In the genomic region with DNA sequence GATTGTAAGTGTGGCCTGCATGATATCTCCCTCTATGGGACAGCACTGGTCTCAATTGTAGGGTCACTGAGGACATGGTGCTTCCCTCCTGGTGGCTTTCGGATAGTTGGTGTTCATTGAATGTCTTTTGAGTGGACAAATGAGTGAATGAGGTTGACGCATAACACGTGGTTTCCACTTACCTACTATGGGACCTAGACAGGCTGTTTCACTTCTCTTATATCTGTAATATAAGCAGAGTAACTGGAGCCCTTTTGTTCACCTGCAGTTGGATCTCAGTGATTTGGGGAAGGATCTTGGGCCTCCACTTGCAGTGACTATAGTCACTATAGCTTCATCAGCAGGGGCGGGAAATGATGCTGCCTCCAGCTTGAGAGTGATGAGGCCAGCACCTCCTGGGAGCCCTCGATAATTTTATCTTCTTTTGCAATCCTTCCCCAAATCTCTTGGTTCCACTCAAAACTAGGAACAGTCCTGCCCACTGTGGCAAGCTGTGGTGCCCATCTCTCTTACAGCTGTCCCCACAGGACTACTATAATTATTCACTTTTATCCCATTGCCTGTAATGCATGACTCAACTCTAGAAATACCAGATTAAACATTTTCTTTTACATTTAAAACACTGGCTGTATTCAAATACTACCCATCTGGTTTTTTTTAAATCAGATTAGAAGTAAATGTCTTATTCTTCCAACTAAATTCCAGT, we compare ENCODE assay signal across 10 cellular contexts.
DNase-seq lines count a peak whose midpoint lies in the region; ATAC-seq, FAIRE-seq and TF ChIP-seq lines count a peak whose summit lies in the region.
"Had no signal": no experiment of that assay in that cellular context is flagged by ENCODE, and none has a peak within 500 bp of the region (broad histone marks: within the 10 kb centered on the region; RNA-seq: fewer than 3 reads in every experiment).

No MANE protein-coding gene starts in this region.

- H4K20me1 ChIP-seq in DND-41 (ENCODE audit: insufficient read depth, low read length) = peaks cover 97% of the 10 kb centered on the region
- H4K20me1 ChIP-seq in Karpas-422 (ENCODE audit: insufficient read depth, low read depth, low read length) = no peaks in the 10 kb centered on the region

- H3K4me3 ChIP-seq in DND-41 (ENCODE audit: low read depth in 1 of 2, low read length in 2 of 2) = no peak overlapping the region
- H3K4me3 ChIP-seq in cardiac fibroblast (replicated peaks in 1 of 2; ENCODE audit: low read depth in 2 of 2, low read length in 2 of 2) = no peak overlapping the region
- H3K4me3 ChIP-seq in Karpas-422 (ENCODE audit: low read length) = no peak overlapping the region
- H3K4me3 ChIP-seq in esophagus muscularis mucosa = no peak overlapping the region
- H3K4me3 ChIP-seq: SK-N-MC had no signal

- no peak for TF ChIP-seq POLR2A in esophagus muscularis mucosa (IDR thresholded peaks at IDR 0.05; ENCODE audit: low read depth)

- H3K27ac ChIP-seq in DND-41 (ENCODE audit: low read length) (peak overlapping the region; percentile 28; the same call in 1 of the 2 replicates), Karpas-422 (ENCODE audit: low read length) (no peak overlapping the region), esophagus muscularis mucosa (replicated peaks in 1 of 4) (no peak overlapping the region)
- H3K27ac ChIP-seq: SK-N-MC had no signal

- H3K4me2 ChIP-seq in DND-41 (ENCODE audit: insufficient read depth, low read length) = no peak overlapping the region
- no peak overlapping the region for H3K4me2 ChIP-seq in Karpas-422 (ENCODE audit: low read depth, low read length, poor library complexity, severe bottlenecking)

- H3K27me3 ChIP-seq in DND-41 (ENCODE audit: insufficient read depth, low read length, poor library complexity) (no peaks in the 10 kb centered on the region), Karpas-422 (ENCODE audit: low read length) (no peaks in the 10 kb centered on the region), esophagus muscularis mucosa (no peaks in the 10 kb centered on the region)

- intact Hi-C loops in esophagus muscularis mucosa (cut with DNase I) = no loop called here

- peaks cover 21% of the 10 kb centered on the region for H3K4me1 ChIP-seq in DND-41 (ENCODE audit: insufficient read depth, low read length)
- H3K4me1 ChIP-seq in Karpas-422 (ENCODE audit: low read length) = no peaks in the 10 kb centered on the region
- peaks cover 3 to 16% (median 11%) of the 10 kb centered on the region in 4 donors for H3K4me1 ChIP-seq in esophagus muscularis mucosa

- TF ChIP-seq EP300 in esophagus muscularis mucosa (IDR thresholded peaks at IDR 0.05) = no peak

- H3K9me3 ChIP-seq in DND-41 (ENCODE audit: insufficient read depth, low read length, severe bottlenecking) = no peaks in the 10 kb centered on the region
- no peaks in the 10 kb centered on the region for H3K9me3 ChIP-seq in Karpas-422 (ENCODE audit: low read length)
- H3K9me3 ChIP-seq in esophagus muscularis mucosa = no peaks in the 10 kb centered on the region

- WGBS in esophagus muscularis mucosa = 85% methylated on average over 5 of the region's 5 CpGs

- H3K79me2 ChIP-seq in DND-41 (ENCODE audit: insufficient read depth, low read length) = peaks cover 99% of the 10 kb centered on the region
- no peaks in the 10 kb centered on the region for H3K79me2 ChIP-seq in Karpas-422 (ENCODE audit: low read length)

- no peak for DNase-seq in DND-41
- peak; percentile 33 for DNase-seq in GM19239 (ENCODE audit: insufficient read length, low spot score)
- peak; percentile 15 to 31 for DNase-seq in cardiac fibroblast (ENCODE audit: low read depth in 2 of 2)
- no peak for DNase-seq in NCI-H1105 treated with DMSO at 0.1 percent for 48 hours (lab: John Stamatoyannopoulos, UW)
- no peak for DNase-seq in Karpas-422
- DNase-seq in RKO (ENCODE audit: low spot score) = no peak
- no peak for DNase-seq in esophagus muscularis mucosa (ENCODE audit: extremely low spot score)
- DNase-seq: KBM-7 had no signal

- H3K36me3 ChIP-seq in DND-41 (ENCODE audit: insufficient read depth, low read length) (peaks cover 64% of the 10 kb centered on the region), Karpas-422 (ENCODE audit: insufficient read depth, low read length) (no peaks in the 10 kb centered on the region), esophagus muscularis mucosa (no peaks in the 10 kb centered on the region)

- H2AFZ ChIP-seq in DND-41 (ENCODE audit: low read depth, low read length) (no peak overlapping the region), Karpas-422 (ENCODE audit: low read length) (no peak overlapping the region)

- no peak overlapping the region for H3K9ac ChIP-seq in DND-41 (ENCODE audit: low read depth, low read length)
- H3K9ac ChIP-seq in Karpas-422 (ENCODE audit: low read length) = no peak overlapping the region

- peak; percentile 94 for FAIRE-seq in GM19239 (lab: Jason Lieb, UNC)

- no peak for TF ChIP-seq CTCF in DND-41 (IDR thresholded peaks at IDR 0.05; ENCODE audit: borderline replicate concordance, extremely low read depth, low read length, poor library complexity, severe bottlenecking)
- TF ChIP-seq CTCF in cardiac fibroblast (IDR thresholded peaks at IDR 0.05; ENCODE audit: low read depth, low read length) = no peak
- no peak for TF ChIP-seq CTCF in esophagus muscularis mucosa (IDR thresholded peaks at IDR 0.05)

- no peaks in the 10 kb centered on the region for H3K9me2 ChIP-seq in Karpas-422 (replicated peaks; ENCODE audit: insufficient read depth, low read length)

- no peak for ATAC-seq in DND-41 (ENCODE audit: insufficient read depth, low read depth)
- ATAC-seq in HG03108 (IDR thresholded peaks at IDR 0.05; ENCODE audit: unreplicated experiment) = peak; percentile 48

Comparison
In these comparisons a context has a peak if more than half of its experiments do, and no peak if none do; other contexts are left out.
1. DNase-seq: peak in GM19239 (single experiment) and cardiac fibroblast (2 of 2); none in DND-41 (single experiment), NCI-H1105 treated with DMSO at 0.1 percent for 48 hours (single experiment), Karpas-422 (single experiment), RKO (single experiment) and esophagus muscularis mucosa (single experiment).